Comparison of ENCODE assay signal across 9 cellular contexts in genomic region chr4:78165758-78166157, GRCh38.
"Had no signal": no experiment of that assay in that cellular context is flagged by ENCODE, and none has a peak within 500 bp of the region (broad histone marks: within the 10 kb centered on the region; RNA-seq: fewer than 3 reads in every experiment).

No MANE protein-coding gene starts in this region.

- H3K4me3 ChIP-seq: GM23248, HAP-1 had no signal

- H3K4me3 Mint-ChIP-seq: HFFc6, IgD-negative memory B cell had no signal

- H3K27ac Mint-ChIP-seq: HFFc6, IgD-negative memory B cell had no signal

- H3K9me3 ChIP-seq: HAP-1 had no signal

- DNase-seq: GM23248, GOT3, H7, HFFc6, KBM-7 had no signal

- H3K27ac ChIP-seq: GM23248 had no signal

- H3K4me1 Mint-ChIP-seq: IgD-negative memory B cell had no signal

- FAIRE-seq: HTR-8/SVneo had no signal

- H3K9ac ChIP-seq: GM23248 had no signal

- H3K36me3 Mint-ChIP-seq: IgD-negative memory B cell had no signal

- H2AFZ ChIP-seq: GM23248 had no signal

- H3K4me1 ChIP-seq: HAP-1 had no signal

- ATAC-seq: HCT116 had no signal

- H3K9me3 Mint-ChIP-seq: HFFc6, IgD-negative memory B cell had no signal

- H3K36me3 ChIP-seq: HAP-1 had no signal
